In genomic region chr7:129257168-129257567, GRCh38 we compare ENCODE assay signal across 15 cellular contexts.
"Had no signal": no experiment of that assay in that cellular context is flagged by ENCODE, and none has a peak within 500 bp of the region (broad histone marks: within the 10 kb centered on the region; RNA-seq: fewer than 3 reads in every experiment).

No MANE protein-coding gene starts in this region.

- H3K36me3 ChIP-seq: cardiac muscle cell, esophagus squamous epithelium, left lung, upper lobe of right lung had no signal

- H3K4me3 Mint-ChIP-seq: activated CD4-positive, alpha-beta T cell treated with anti-CD3 and anti-CD28 coated beads, Interleukin-2, amount 10 ng/mL, durations not matched to agents 24 days and 14 days; activated naive CD4-positive, alpha-beta T cell treated with anti-CD3 and anti-CD28 coated beads for 36 hours; activated T-helper 17 cell treated with anti-CD3 and anti-CD28 coated beads, Interleukin-2, amount 50 U/mL, for 72 hours; natural killer cell; stimulated activated naive CD8-positive, alpha-beta T cell treated with anti-CD3 and anti-CD28 coated beads, Interleukin-15, Interleukin-2, amounts not matched to agents 100 ng/mL and 50 ng/mL, for 24 hours; T-helper 2 cell treated with Interferon-gamma antibody and Interleukin-4, amounts not matched to agents 5 μg/mL and 100 μg/mL, for 36 hours had no signal

- H3K4me1 ChIP-seq: upper lobe of right lung had no signal

- H3K36me3 Mint-ChIP-seq: natural killer cell had no signal

- ATAC-seq: activated T-helper 17 cell treated with anti-CD3 and anti-CD28 coated beads, Interleukin-2, amount 50 U/mL, for 72 hours; left lung; natural killer cell; upper lobe of right lung had no signal

- H3K9me3 ChIP-seq: esophagus squamous epithelium, left lung, upper lobe of right lung had no signal

- H3K4me3 ChIP-seq: cardiac muscle cell, esophagus squamous epithelium, left lung, upper lobe of right lung had no signal

- H3K27me3 ChIP-seq: cardiac muscle cell, esophagus squamous epithelium, left lung, upper lobe of right lung had no signal

- H3K9me3 Mint-ChIP-seq: activated CD4-positive, alpha-beta T cell treated with anti-CD3 and anti-CD28 coated beads, Interleukin-2, amount 10 ng/mL, durations not matched to agents 24 days and 14 days; activated naive CD4-positive, alpha-beta T cell treated with anti-CD3 and anti-CD28 coated beads for 36 hours; activated T-helper 17 cell treated with anti-CD3 and anti-CD28 coated beads, Interleukin-2, amount 50 U/mL, for 72 hours; natural killer cell; stimulated activated naive CD8-positive, alpha-beta T cell treated with anti-CD3 and anti-CD28 coated beads, Interleukin-15, Interleukin-2, amounts not matched to agents 100 ng/mL and 50 ng/mL, for 24 hours; T-helper 2 cell treated with Interferon-gamma antibody and Interleukin-4, amounts not matched to agents 5 μg/mL and 100 μg/mL, for 36 hours had no signal

- H3K27ac ChIP-seq: cardiac muscle cell, esophagus squamous epithelium, left lung, upper lobe of right lung had no signal

- H3K27ac Mint-ChIP-seq: activated CD4-positive, alpha-beta T cell treated with anti-CD3 and anti-CD28 coated beads, Interleukin-2, amount 10 ng/mL, durations not matched to agents 24 days and 14 days; activated naive CD4-positive, alpha-beta T cell treated with anti-CD3 and anti-CD28 coated beads for 36 hours; activated T-helper 17 cell treated with anti-CD3 and anti-CD28 coated beads, Interleukin-2, amount 50 U/mL, for 72 hours; natural killer cell; stimulated activated naive CD8-positive, alpha-beta T cell treated with anti-CD3 and anti-CD28 coated beads, Interleukin-15, Interleukin-2, amounts not matched to agents 100 ng/mL and 50 ng/mL, for 24 hours; T-helper 2 cell treated with Interferon-gamma antibody and Interleukin-4, amounts not matched to agents 5 μg/mL and 100 μg/mL, for 36 hours had no signal

- DNase-seq: activated CD4-positive, alpha-beta T cell treated with anti-CD3 and anti-CD28 coated beads, Interleukin-2, amount 10 ng/mL, durations not matched to agents 24 days and 14 days; activated CD8-positive, alpha-beta memory T cell treated with anti-CD3 and anti-CD28 coated beads for 24 hours; activated naive CD4-positive, alpha-beta T cell treated with anti-CD3 and anti-CD28 coated beads for 36 hours; esophagus squamous epithelium; foreskin fibroblast; glutamatergic neuron; islet precursor cell; left lung; natural killer cell; stimulated activated CD4-positive, alpha-beta T cell treated with anti-CD3 and anti-CD28 coated beads, Interleukin-2, amount 100 ng/mL, for 48 hours; upper lobe of right lung had no signal

- H3K27me3 Mint-ChIP-seq: activated T-helper 17 cell treated with anti-CD3 and anti-CD28 coated beads, Interleukin-2, amount 50 U/mL, for 72 hours; stimulated activated naive CD8-positive, alpha-beta T cell treated with anti-CD3 and anti-CD28 coated beads, Interleukin-15, Interleukin-2, amounts not matched to agents 100 ng/mL and 50 ng/mL, for 24 hours had no signal
